Comparison of ENCODE assay signal across 1 cellular context in the genomic region with DNA sequence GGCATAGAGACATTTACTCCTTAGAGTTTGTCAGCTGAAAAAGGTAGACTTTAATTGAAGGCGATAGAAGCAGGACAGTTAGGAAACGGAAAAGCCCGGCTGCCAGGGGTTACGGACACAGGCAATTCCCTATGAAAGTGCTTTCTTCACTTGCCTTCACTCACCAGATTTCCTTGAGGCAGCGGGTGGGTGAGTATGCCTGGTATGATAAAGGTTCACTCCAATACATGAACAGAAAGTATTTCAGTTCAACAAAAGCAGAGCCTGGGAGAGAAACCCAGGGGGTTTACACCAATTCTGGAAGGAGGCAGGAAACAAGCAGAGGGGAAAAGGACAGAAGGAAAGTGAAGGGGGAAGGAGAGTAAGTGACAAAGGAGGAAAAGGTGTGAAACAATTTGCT.
TF ChIP-seq lines count a peak whose summit lies in the region.

No MANE protein-coding gene starts in this region.

TF ChIP-seq in SK-N-SH, 30 proteins besides CTCF, POLR2A, EP300 and RAD21 (continued from another document):
- TF ChIP-seq, protein P1, sequence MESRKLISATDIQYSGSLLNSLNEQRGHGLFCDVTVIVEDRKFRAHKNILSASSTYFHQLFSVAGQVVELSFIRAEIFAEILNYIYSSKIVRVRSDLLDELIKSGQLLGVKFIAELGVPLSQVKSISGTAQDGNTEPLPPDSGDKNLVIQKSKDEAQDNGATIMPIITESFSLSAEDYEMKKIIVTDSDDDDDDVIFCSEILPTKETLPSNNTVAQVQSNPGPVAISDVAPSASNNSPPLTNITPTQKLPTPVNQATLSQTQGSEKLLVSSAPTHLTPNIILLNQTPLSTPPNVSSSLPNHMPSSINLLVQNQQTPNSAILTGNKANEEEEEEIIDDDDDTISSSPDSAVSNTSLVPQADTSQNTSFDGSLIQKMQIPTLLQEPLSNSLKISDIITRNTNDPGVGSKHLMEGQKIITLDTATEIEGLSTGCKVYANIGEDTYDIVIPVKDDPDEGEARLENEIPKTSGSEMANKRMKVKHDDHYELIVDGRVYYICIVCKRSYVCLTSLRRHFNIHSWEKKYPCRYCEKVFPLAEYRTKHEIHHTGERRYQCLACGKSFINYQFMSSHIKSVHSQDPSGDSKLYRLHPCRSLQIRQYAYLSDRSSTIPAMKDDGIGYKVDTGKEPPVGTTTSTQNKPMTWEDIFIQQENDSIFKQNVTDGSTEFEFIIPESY (IDR thresholded peaks at IDR 0.05; ENCODE audit: borderline replicate concordance, low read depth): no peak
